Comparison of ENCODE assay signal across 25 cellular contexts in the genomic region with DNA sequence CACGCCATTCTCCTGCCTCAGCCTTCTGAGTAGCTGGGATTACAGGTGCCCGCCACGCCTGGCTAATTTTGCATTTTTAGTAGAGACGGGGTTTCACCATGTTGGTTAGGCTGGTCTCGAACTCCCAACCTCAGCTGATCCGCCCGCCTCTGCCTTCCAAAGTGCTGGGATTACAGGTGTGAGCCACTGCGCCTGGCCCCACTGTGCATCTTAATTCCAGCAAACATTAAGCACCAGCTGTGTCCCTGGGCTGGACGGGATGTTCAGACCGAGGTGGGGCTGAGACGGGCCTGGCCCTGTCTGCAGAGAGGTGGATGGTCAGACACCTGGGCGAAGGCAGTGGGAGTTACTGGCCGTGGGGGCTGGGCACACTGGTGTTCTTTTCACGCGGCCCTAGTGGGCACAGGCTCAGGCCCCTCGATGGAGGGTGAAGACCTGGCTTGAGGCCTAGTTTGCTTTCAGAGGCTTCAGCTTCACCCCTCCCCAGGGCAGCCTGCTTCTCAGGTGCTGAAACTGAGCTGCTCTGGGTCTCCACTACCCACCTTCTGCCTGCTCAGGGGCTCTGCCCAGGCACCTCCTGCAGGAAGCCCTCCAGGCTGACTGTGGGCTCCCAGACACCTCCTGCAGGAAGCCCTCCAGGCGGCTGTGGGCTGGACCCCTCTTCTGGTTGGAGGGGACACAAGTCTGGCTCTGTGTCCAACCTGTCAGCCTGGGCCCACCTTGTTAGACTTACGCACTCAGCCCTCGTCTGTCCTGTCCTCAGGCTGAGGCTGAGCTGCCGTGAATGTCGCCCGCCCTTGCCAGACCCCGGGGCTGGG. TPM values are rescaled to one million over a fixed set of nuclear protein-coding genes. Genes with fewer than 3 reads are reported as not detected.
DNase-seq lines count a peak whose midpoint lies in the region; ATAC-seq, FAIRE-seq and TF ChIP-seq lines count a peak whose summit lies in the region.
"Had no signal": no experiment of that assay in that cellular context is flagged by ENCODE, and none has a peak within 500 bp of the region (broad histone marks: within the 10 kb centered on the region; RNA-seq: fewer than 3 reads in every experiment).

No MANE protein-coding gene starts in this region.

- CTCF ChIA-PET in K562 (lab: Yijun Ruan, JAX; ENCODE audit: low intra/inter-chr PET ratio): no interaction called here

- no TSS peak for BruUV-seq in K562 (replicated peaks; lab: Mats Ljungman, UMichigan)

- DNase-seq in left ventricle myocardium inferior (no peak), Right ventricle myocardium superior (no peak), K562 (ENCODE audit: extremely low read depth in 1 of 4, low spot score in 3 of 4) (no peak), SKM-1 treated with dmso at 0.1 percent for 144 hours (lab: John Stamatoyannopoulos, UW; ENCODE audit: unreplicated experiment) (no peak), MM.1S (no peak)
- DNase-seq: AML-193; Caco-2; CD8-positive, alpha-beta T cell; GOT3; KG1; MG63; NCI-H2029; NCI-H446; NCI-H524 treated with DMSO at 0.1 percent for 48 hours; NCI-H774; SIG-M5 had no signal

- H3K4me3 ChIP-seq in left ventricle myocardium inferior: no peak overlapping the region
- H3K4me3 ChIP-seq in HUES6 (ENCODE audit: low read depth, low read length): no peak overlapping the region
- H3K4me3 ChIP-seq in K562: no peak overlapping the region
- no peak overlapping the region for H3K4me3 ChIP-seq in MM.1S (ENCODE audit: low read length)
- H3K4me3 ChIP-seq: MG63, SK-N-MC had no signal

- H3K27ac ChIP-seq in left ventricle myocardium inferior (replicated peaks) (peak overlapping the region; percentile 31), HUES6 (ENCODE audit: low read depth, low read length) (peak overlapping the region; percentile 13; the same call in 1 of the 2 replicates), K562 (ENCODE audit: extremely low read depth, low read depth, low read length) (no peak overlapping the region), MM.1S (ENCODE audit: low read length) (no peak overlapping the region)
- H3K27ac ChIP-seq: C4-2B, RWPE1, SK-N-MC had no signal

- no peak for TF ChIP-seq RAD21 in K562 (CRISPR knock-in tag; conservative IDR thresholded peaks at IDR 0.05 in 1 of 2, IDR thresholded peaks at IDR 0.05 in 1 of 2)

- no peaks in the 10 kb centered on the region for H3F3A ChIP-seq in MM.1S (ENCODE audit: insufficient read depth, low read length)

- POLR2A ChIA-PET in K562 (lab: Yijun Ruan, JAX): interaction anchor here (0.6 to 1.0 kb wide), 2 partner anchors 61 to 62 kb away, joined by 3 to 5 read pairs; no protein-coding TSS in a partner anchor

- H3K4me2 ChIP-seq in K562 (ENCODE audit: insufficient read depth, low read length) (no peak overlapping the region), MM.1S (ENCODE audit: low read depth, low read length) (no peak overlapping the region)

- TF ChIP-seq POLR2A in K562 (conservative IDR thresholded peaks at IDR 0.05): no peak

- H4K20me1 ChIP-seq in K562 (replicated peaks; ENCODE audit: control insufficient read depth, insufficient read depth, low read length) (no peaks in the 10 kb centered on the region), MM.1S (ENCODE audit: insufficient read depth, low read length) (no peaks in the 10 kb centered on the region)

- no peaks in the 10 kb centered on the region for H3K79me2 ChIP-seq in K562 (ENCODE audit: control insufficient read depth, insufficient read depth, low read length)
- H3K79me2 ChIP-seq in MM.1S (ENCODE audit: low read length): no peaks in the 10 kb centered on the region

- intact Hi-C loops in left ventricle myocardium inferior (cut with micrococcal nuclease): loop anchor here (5.0 kb wide), 1 partner anchor 62 kb away; no protein-coding TSS in a partner anchor
- intact Hi-C loops in Right ventricle myocardium superior (cut with DNase I): no loop called here
- intact Hi-C loops in K562 (cut with micrococcal nuclease): loop anchor here (10.0 kb wide), 1 partner anchor 145 kb away; a partner anchor contains a TSS

- in situ Hi-C loops in K562 (cut with MboI): loop anchor here (5.0 kb wide), 1 partner anchor 62 kb away; no protein-coding TSS in a partner anchor

- TF ChIP-seq CTCF in left ventricle myocardium inferior (IDR thresholded peaks at IDR 0.05; ENCODE audit: borderline replicate concordance): no peak
- TF ChIP-seq CTCF in K562 (IDR thresholded peaks at IDR 0.05 in 2 of 3, conservative IDR thresholded peaks at IDR 0.05 in 1 of 3; ENCODE audit: insufficient read depth in 2 of 3, low read depth in 1 of 3, low read length in 3 of 3): no peak
- no peak for TF ChIP-seq CTCF in MM.1S (IDR thresholded peaks at IDR 0.05; ENCODE audit: low read length)

- peaks cover 51% of the 10 kb centered on the region for H3K4me1 ChIP-seq in left ventricle myocardium inferior
- H3K4me1 ChIP-seq in HUES6 (ENCODE audit: control insufficient read depth, insufficient read depth, low read length): 0 out of 2 replicates have a peak, but pooled peaks cover 3% of the 10 kb centered on the region
- H3K4me1 ChIP-seq in K562 (replicated peaks in 1 of 2; ENCODE audit: control insufficient read depth in 2 of 2, insufficient read depth in 2 of 2, low read length in 2 of 2): peaks cover 0 to 50% of the 10 kb centered on the region in 2 experiments; a peak in 2 of 5 replicates
- H3K4me1 ChIP-seq in MM.1S (ENCODE audit: low read length): no peaks in the 10 kb centered on the region
- H3K4me1 ChIP-seq: Caco-2 had no signal

- H3K9me1 ChIP-seq in K562 (ENCODE audit: control insufficient read depth, insufficient read depth, low read length): no peaks in the 10 kb centered on the region

- H3K27me3 ChIP-seq in left ventricle myocardium inferior (ENCODE audit: low read depth): no peaks in the 10 kb centered on the region
- no peaks in the 10 kb centered on the region for H3K27me3 ChIP-seq in HUES6 (ENCODE audit: control insufficient read depth, insufficient read depth, low read length)
- no peaks in the 10 kb centered on the region for H3K27me3 ChIP-seq in K562 (ENCODE audit: control insufficient read depth in 2 of 2, insufficient read depth in 2 of 2, low read length in 2 of 2)
- H3K27me3 ChIP-seq in MM.1S (replicated peaks; ENCODE audit: insufficient read depth, low read length): peaks cover 82% of the 10 kb centered on the region
- H3K27me3 ChIP-seq: MG63 had no signal

- H3K9me3 ChIP-seq in left ventricle myocardium inferior (replicated peaks) (no peaks in the 10 kb centered on the region), HUES6 (ENCODE audit: control insufficient read depth, insufficient read depth, low read depth, low read length) (no peaks in the 10 kb centered on the region), K562 (replicated peaks; ENCODE audit: control insufficient read depth, insufficient read depth, low read depth, low read length) (no peaks in the 10 kb centered on the region), MM.1S (replicated peaks; ENCODE audit: insufficient read depth, low read length) (no peaks in the 10 kb centered on the region)
- H3K9me3 ChIP-seq: Caco-2, MG63 had no signal

- H2AFZ ChIP-seq in K562 (ENCODE audit: low read depth, low read length): no peak overlapping the region
- H2AFZ ChIP-seq in MM.1S (ENCODE audit: low read length): no peak overlapping the region

- H3K36me3 ChIP-seq in left ventricle myocardium inferior (peaks cover 17% of the 10 kb centered on the region), HUES6 (ENCODE audit: control insufficient read depth, insufficient read depth, low read length) (peaks cover 2% of the 10 kb centered on the region), K562 (ENCODE audit: control insufficient read depth, insufficient read depth, low read length) (no peaks in the 10 kb centered on the region), MM.1S (replicated peaks; ENCODE audit: insufficient read depth, low read length) (no peaks in the 10 kb centered on the region)
- H3K36me3 ChIP-seq: MG63 had no signal

- H3K9me2 ChIP-seq in MM.1S (replicated peaks; ENCODE audit: insufficient read depth, low read length): no peaks in the 10 kb centered on the region

- ATAC-seq in Right ventricle myocardium superior (ENCODE audit: poor library complexity) (no peak), K562 (no peak), GM18873 (IDR thresholded peaks at IDR 0.05; ENCODE audit: low FRiP score, unreplicated experiment) (no peak)
- ATAC-seq: CD8-positive, alpha-beta T cell had no signal

- no peak for FAIRE-seq in K562 (lab: Jason Lieb, UNC)
- FAIRE-seq: G401.6 had no signal

- no peak for TF ChIP-seq EP300 in K562 (IDR thresholded peaks at IDR 0.05; ENCODE audit: low read length)

- H3K9ac ChIP-seq in HUES6 (ENCODE audit: low read length): no peak overlapping the region
- peak overlapping the region in 1 of 2 experiments; percentile 31; a peak in 1 of 4 replicates for H3K9ac ChIP-seq in K562 (ENCODE audit: insufficient read depth in 1 of 2, low read depth in 2 of 2, low read length in 2 of 2)
- H3K9ac ChIP-seq in MM.1S (ENCODE audit: low read length): no peak overlapping the region

- 67% methylated on average over 21 of the region's 23 CpGs for WGBS in K562 (ENCODE audit: insufficient coverage, low coverage, missing lambda C conversion rate)

RNA-seq across cellular contexts. Expression of a gene that starts 21.0 kb away (rescaled TPM):
- total RNA-seq in left ventricle myocardium inferior: 26.8 TPM
- total RNA-seq in Right ventricle myocardium superior: 32.9 TPM
- 4.4 and 8.7 TPM in 2 replicates for total RNA-seq in K562 (2011; cell fraction: chromatin; rRNA removed; ENCODE audit: low replicate concordance)
- total RNA-seq in K562 (2011; cell fraction: nucleolus; rRNA removed): 4.2 and 5.2 TPM in 2 replicates
- 2.3 and 6.4 TPM in 2 replicates for total RNA-seq in K562 (2011; cell fraction: nucleoplasm; rRNA removed)
- total RNA-seq in K562 (2014; rRNA removed): 2.6 and 3.3 TPM in 2 replicates
- total RNA-seq in K562 (2014; rRNA removed; fragmentation: Illumina TruSeq; extraction: Trizol): 0.51 and 0.73 TPM in 2 replicates
- total RNA-seq in K562 (2015; rRNA removed; fragmentation: Illumina TruSeq; extraction: Trizol): 1.6 and 1.8 TPM in 2 replicates
- 6.6 and 6.9 TPM in 2 replicates for total RNA-seq in K562 (2021)
- 2.4 and 2.8 TPM in 2 replicates for polyA plus RNA-seq in K562 (2011; rRNA removed)
- polyA plus RNA-seq in K562 (2011; cell fraction: cytosol; rRNA removed): 2.4 and 5.7 TPM in 2 replicates
- 2.8 and 5.3 TPM in 2 replicates for polyA plus RNA-seq in K562 (2011; cell fraction: nucleus; rRNA removed)
- polyA plus RNA-seq in K562 (2012): 3.7 and 10.5 TPM in 2 replicates
- 1.7 and 3.0 TPM in 2 replicates for polyA plus RNA-seq in K562 (2014; fragmentation: Illumina TruSeq; extraction: Trizol)
- polyA plus RNA-seq in K562 (2014; fragmentation: Nextera tagmentation; extraction: Ambion mirVana): under 1 TPM; 0.04 to 0.08 TPM
- 2.1 and 3.3 TPM in 2 replicates for polyA plus RNA-seq in K562 (2014; rRNA removed)
- 0.45 and 1.0 TPM in 2 replicates for polyA minus RNA-seq in K562 (2011; rRNA and poly(A)+ RNA removed)
- 8.5 and 10.1 TPM in 2 replicates for polyA minus RNA-seq in K562 (2011; cell fraction: cytosol; rRNA and poly(A)+ RNA removed)
- 1.3 and 2.2 TPM in 2 replicates for polyA minus RNA-seq in K562 (2011; cell fraction: nucleus; rRNA and poly(A)+ RNA removed)
- total RNA-seq: CD8-positive, alpha-beta T cell; HT1080 had no signal

RNA-seq across cellular contexts. Expression of a gene that starts 21.1 kb away (rescaled TPM):
- total RNA-seq in left ventricle myocardium inferior (not detected), Right ventricle myocardium superior (not detected), K562 (2014; rRNA removed) (0.05 and 0.24 TPM in 2 replicates), K562 (2014; rRNA removed; fragmentation: Illumina TruSeq; extraction: Trizol) (not detected in 2 replicates), K562 (2015; rRNA removed; fragmentation: Illumina TruSeq; extraction: Trizol) (not detected in 2 replicates), K562 (2021) (0.20 and 0.29 TPM in 2 replicates)
- not detected in 2 replicates for total RNA-seq in K562 (2011; cell fraction: chromatin; rRNA removed; ENCODE audit: low replicate concordance)
- total RNA-seq in K562 (2011; cell fraction: nucleolus; rRNA removed): not detected in 2 replicates
- total RNA-seq in K562 (2011; cell fraction: nucleoplasm; rRNA removed): not detected in 2 replicates
- polyA plus RNA-seq in K562 (2011; rRNA removed) (0.03 and 0.06 TPM in 2 replicates), K562 (2014; fragmentation: Illumina TruSeq; extraction: Trizol) (not detected in 2 replicates), K562 (2014; fragmentation: Nextera tagmentation; extraction: Ambion mirVana) (not detected), K562 (2014; rRNA removed) (0.04 TPM in 1 of 2 replicates, not detected in the other)
- 0.10 and 0.13 TPM in 2 replicates for polyA plus RNA-seq in K562 (2011; cell fraction: cytosol; rRNA removed)
- 0.10 TPM in 1 of 2 replicates, not detected in the other for polyA plus RNA-seq in K562 (2011; cell fraction: nucleus; rRNA removed)
- 0.04 and 0.07 TPM in 2 replicates for polyA plus RNA-seq in K562 (2012)
- polyA minus RNA-seq in K562 (2011; rRNA and poly(A)+ RNA removed): not detected in 2 replicates
- 0.55 TPM in 1 of 2 replicates, not detected in the other for polyA minus RNA-seq in K562 (2011; cell fraction: cytosol; rRNA and poly(A)+ RNA removed)
- polyA minus RNA-seq in K562 (2011; cell fraction: nucleus; rRNA and poly(A)+ RNA removed): not detected in 2 replicates
- total RNA-seq: CD8-positive, alpha-beta T cell had no signal

RNA-seq across cellular contexts. Expression of a gene that starts 34.5 kb away (rescaled TPM):
- total RNA-seq in left ventricle myocardium inferior: not detected
- total RNA-seq in Right ventricle myocardium superior: not detected
- not detected in 2 replicates for total RNA-seq in K562 (2011; cell fraction: chromatin; rRNA removed; ENCODE audit: low replicate concordance)
- 0.50 and 1.1 TPM in 2 replicates for total RNA-seq in K562 (2011; cell fraction: nucleolus; rRNA removed)
- 0.37 TPM in 1 of 2 replicates, not detected in the other for total RNA-seq in K562 (2011; cell fraction: nucleoplasm; rRNA removed)
- total RNA-seq in K562 (2014; rRNA removed): 1.9 and 2.0 TPM in 2 replicates
- not detected in 2 replicates for total RNA-seq in K562 (2014; rRNA removed; fragmentation: Illumina TruSeq; extraction: Trizol)
- total RNA-seq in K562 (2015; rRNA removed; fragmentation: Illumina TruSeq; extraction: Trizol): 2.5 and 3.0 TPM in 2 replicates
- 1.0 and 2.0 TPM in 2 replicates for total RNA-seq in K562 (2021)
- 0.22 and 0.49 TPM in 2 replicates for polyA plus RNA-seq in K562 (2011; rRNA removed)
- polyA plus RNA-seq in K562 (2011; cell fraction: cytosol; rRNA removed): 0.53 and 2.1 TPM in 2 replicates
- 0.34 and 0.37 TPM in 2 replicates for polyA plus RNA-seq in K562 (2011; cell fraction: nucleus; rRNA removed)
- 4.0 and 26.3 TPM in 2 replicates for polyA plus RNA-seq in K562 (2012)
- polyA plus RNA-seq in K562 (2014; fragmentation: Illumina TruSeq; extraction: Trizol): 0.86 TPM in 1 of 2 replicates, not detected in the other
- under 1 TPM in 1 of 2 experiments, not detected in 1; 0.06 TPM for polyA plus RNA-seq in K562 (2014; fragmentation: Nextera tagmentation; extraction: Ambion mirVana)
- polyA plus RNA-seq in K562 (2014; rRNA removed): 1.5 TPM in 2 replicates
- not detected in 2 replicates for polyA minus RNA-seq in K562 (2011; rRNA and poly(A)+ RNA removed)
- polyA minus RNA-seq in K562 (2011; cell fraction: cytosol; rRNA and poly(A)+ RNA removed): not detected in 2 replicates
- not detected in 2 replicates for polyA minus RNA-seq in K562 (2011; cell fraction: nucleus; rRNA and poly(A)+ RNA removed)
- total RNA-seq: A172; Caco-2; CD8-positive, alpha-beta T cell; HT1080 had no signal
- polyA plus RNA-seq: AG04450 had no signal

RNA-seq across cellular contexts. Expression of a gene that starts 53.6 kb away (rescaled TPM):
- total RNA-seq in left ventricle myocardium inferior (56.1 TPM), Right ventricle myocardium superior (27.4 TPM), K562 (2014; rRNA removed) (5.3 and 7.8 TPM in 2 replicates), K562 (2014; rRNA removed; fragmentation: Illumina TruSeq; extraction: Trizol) (1.3 and 2.0 TPM in 2 replicates), K562 (2015; rRNA removed; fragmentation: Illumina TruSeq; extraction: Trizol) (4.5 and 4.6 TPM in 2 replicates), K562 (2021) (5.7 and 6.6 TPM in 2 replicates)
- total RNA-seq in K562 (2011; cell fraction: chromatin; rRNA removed; ENCODE audit: low replicate concordance): 3.0 and 7.7 TPM in 2 replicates
- 9.3 and 12.7 TPM in 2 replicates for total RNA-seq in K562 (2011; cell fraction: nucleolus; rRNA removed)
- total RNA-seq in K562 (2011; cell fraction: nucleoplasm; rRNA removed): 5.3 and 7.4 TPM in 2 replicates
- polyA plus RNA-seq in K562 (2011; rRNA removed) (3.9 and 5.2 TPM in 2 replicates), K562 (2014; fragmentation: Illumina TruSeq; extraction: Trizol) (2.2 and 4.6 TPM in 2 replicates), K562 (2014; fragmentation: Nextera tagmentation; extraction: Ambion mirVana) (under 1 TPM in 1 of 2 experiments, not detected in 1; 0.35 TPM), K562 (2014; rRNA removed) (6.8 and 8.0 TPM in 2 replicates)
- 8.1 and 20.9 TPM in 2 replicates for polyA plus RNA-seq in K562 (2011; cell fraction: cytosol; rRNA removed)
- polyA plus RNA-seq in K562 (2011; cell fraction: nucleus; rRNA removed): 26.1 and 42.9 TPM in 2 replicates
- polyA plus RNA-seq in K562 (2012): 7.1 and 8.8 TPM in 2 replicates
- 2.2 and 2.9 TPM in 2 replicates for polyA minus RNA-seq in K562 (2011; rRNA and poly(A)+ RNA removed)
- polyA minus RNA-seq in K562 (2011; cell fraction: cytosol; rRNA and poly(A)+ RNA removed): 5.1 and 7.8 TPM in 2 replicates
- polyA minus RNA-seq in K562 (2011; cell fraction: nucleus; rRNA and poly(A)+ RNA removed): 3.2 and 4.0 TPM in 2 replicates

Comparison
In these comparisons a context has a peak if more than half of its experiments do, and no peak if none do; other contexts are left out.
1. H3K27ac ChIP-seq: peak in left ventricle myocardium inferior (single experiment) and HUES6 (single experiment); none in K562 (single experiment) and MM.1S (single experiment).